ENCODE assay signal across 9 cellular contexts in the genomic region with DNA sequence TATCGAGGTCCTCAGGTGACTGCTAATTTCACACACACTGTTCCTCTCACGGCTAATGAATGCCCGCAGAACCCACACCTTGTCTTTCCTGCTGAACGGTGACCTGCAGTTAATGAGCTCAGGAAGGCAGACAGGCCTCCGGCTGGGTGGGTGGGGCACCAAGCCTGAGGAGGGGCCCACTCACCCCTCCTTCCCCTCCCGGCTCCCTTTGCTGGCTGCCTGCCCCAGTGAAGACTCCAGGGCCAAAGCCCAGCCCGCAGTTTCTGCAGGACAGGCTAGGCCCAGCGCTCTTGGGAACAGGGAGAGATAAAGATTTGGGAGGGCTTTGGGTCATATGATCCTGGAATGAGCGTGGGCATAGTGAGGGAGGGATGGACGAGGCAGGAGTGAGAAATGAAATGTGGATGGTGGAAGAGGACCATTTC. TPM values are rescaled to one million over a fixed set of nuclear protein-coding genes. Genes with fewer than 3 reads are reported as not detected.
DNase-seq lines count a peak whose midpoint lies in the region; ATAC-seq, FAIRE-seq and TF ChIP-seq lines count a peak whose summit lies in the region.
"Had no signal": no experiment of that assay in that cellular context is flagged by ENCODE, and none has a peak within 500 bp of the region (broad histone marks: within the 10 kb centered on the region; RNA-seq: fewer than 3 reads in every experiment).

No MANE protein-coding gene starts in this region.

- no peak overlapping the region for H3K4me3 ChIP-seq in pancreas
- H3K4me3 ChIP-seq: skin epidermis had no signal

- H3K4me1 ChIP-seq in pancreas: peaks cover 5 to 10% (median 6%) of the 10 kb centered on the region in 3 donors

- no peaks in the 10 kb centered on the region for H3K27me3 ChIP-seq in pancreas

- ATAC-seq in pancreas (peak; percentile 88 to 95 (median 94)), GM19455 (IDR thresholded peaks at IDR 0.05; ENCODE audit: unreplicated experiment) (no peak), HG02852 (IDR thresholded peaks at IDR 0.05; ENCODE audit: unreplicated experiment) (no peak), GM21381 (IDR thresholded peaks at IDR 0.05; ENCODE audit: unreplicated experiment) (no peak)

- peak; percentile 70 for DNase-seq in EH (ENCODE audit: low read depth)
- DNase-seq in NCI-H446 (lab: John Stamatoyannopoulos, UW): peak; percentile 80 to 92
- DNase-seq in fibroblast of gingiva (ENCODE audit: low read depth): peak; percentile 36
- peak; percentile 85 to 94 (median 90) for DNase-seq in pancreas
- DNase-seq in mesenteric fat pad (ENCODE audit: low spot score): no peak

- intact Hi-C loops in pancreas (cut with DNase I): no loop called here

- TF ChIP-seq CTCF in pancreas (IDR thresholded peaks at IDR 0.05): no peak

- WGBS in pancreas, 2 donors: 3% methylated on average over 10 of the region's 10 CpGs

- no peaks in the 10 kb centered on the region for H3K36me3 ChIP-seq in pancreas

- FAIRE-seq in pancreas (lab: Jason Lieb, UNC): no peak

- H3K27ac ChIP-seq in pancreas: peak overlapping the region in 1 of 4 donors; percentile 55

- H3K9me3 ChIP-seq in pancreas: no peaks in the 10 kb centered on the region

RNA-seq across cellular contexts. Expression of gene FOXO6, which starts 26.4 kb away (rescaled TPM):
- 1 to 10 TPM in 4 of 6 donors, under 1 TPM in 2; 0.79 to 2.0 (median 1.2) TPM for total RNA-seq in pancreas
- polyA plus RNA-seq in pancreas: 1 to 10 TPM; 1.1 to 1.8 TPM
- total RNA-seq in mesenteric fat pad: not detected

Comparison
In these comparisons a context has a peak if more than half of its experiments do, and no peak if none do; other contexts are left out.
1. ATAC-seq: peak in pancreas (4 of 4); none in GM19455 (single experiment), HG02852 (single experiment) and GM21381 (single experiment).